Comparison of ENCODE assay signal across 2 cellular contexts in genomic region chr12:118960865-118961264, GRCh38.
TF ChIP-seq lines count a peak whose summit lies in the region.

No MANE protein-coding gene starts in this region.

TF ChIP-seq in GM23338, 12 proteins besides CTCF, POLR2A, EP300 and RAD21:
- TF ChIP-seq REST (IDR thresholded peaks at IDR 0.05; ENCODE audit: unreplicated experiment): no peak
- TF ChIP-seq CREB1 (CRISPR knock-in tag; IDR thresholded peaks at IDR 0.05; ENCODE audit: low read depth): no peak
- TF ChIP-seq POLR2AphosphoS5 (IDR thresholded peaks at IDR 0.05; ENCODE audit: low read depth): no peak

TF ChIP-seq in H1, 55 proteins besides CTCF, POLR2A, EP300 and RAD21:
- no peak for TF ChIP-seq TBP (IDR thresholded peaks at IDR 0.05; ENCODE audit: low read depth, low read length)
- TF ChIP-seq RFX5 (IDR thresholded peaks at IDR 0.05; ENCODE audit: borderline replicate concordance, low read depth, low read length): no peak
- no peak for TF ChIP-seq ASH2L (IDR thresholded peaks at IDR 0.05; ENCODE audit: low read length)
- TF ChIP-seq NRF1 (IDR thresholded peaks at IDR 0.05; ENCODE audit: low read depth, low read length): no peak
- no peak for TF ChIP-seq CBX8 (IDR thresholded peaks at IDR 0.05; ENCODE audit: borderline replicate concordance, low read depth, low read length)
- no peak for TF ChIP-seq JUND (IDR thresholded peaks at IDR 0.05; ENCODE audit: low read length)
- no peak for TF ChIP-seq TEAD4 (IDR thresholded peaks at IDR 0.05; ENCODE audit: low read depth, low read length)
- TF ChIP-seq RXRA (IDR thresholded peaks at IDR 0.05; ENCODE audit: insufficient read depth, low read depth, low read length): no peak
- TF ChIP-seq MAX (IDR thresholded peaks at IDR 0.05): no peak
- no peak for TF ChIP-seq POU5F1 (IDR thresholded peaks at IDR 0.05; ENCODE audit: low read depth, low read length)
- no peak for TF ChIP-seq MAFK (IDR thresholded peaks at IDR 0.05; ENCODE audit: low read depth, low read length)
- TF ChIP-seq SP4 (IDR thresholded peaks at IDR 0.05; ENCODE audit: low read length): no peak
- no peak for TF ChIP-seq RBBP5 (IDR thresholded peaks at IDR 0.05; ENCODE audit: borderline replicate concordance, low read depth, low read length)
- no peak for TF ChIP-seq SIRT6 (IDR thresholded peaks at IDR 0.05; ENCODE audit: low read length)
